14 cellular contexts compared by ENCODE assay signal in genomic region chr10:44569193-44570091, GRCh38.
DNase-seq lines count a peak whose midpoint lies in the region; ATAC-seq, FAIRE-seq and TF ChIP-seq lines count a peak whose summit lies in the region.
"Had no signal": no experiment of that assay in that cellular context is flagged by ENCODE, and none has a peak within 500 bp of the region (broad histone marks: within the 10 kb centered on the region; RNA-seq: fewer than 3 reads in every experiment).

No MANE protein-coding gene starts in this region.

- peak overlapping the region; percentile 23 for H2AFZ ChIP-seq in astrocyte (ENCODE audit: low read depth, low read length)

- peaks cover 2% of the 10 kb centered on the region for H3K36me3 Mint-ChIP-seq in astrocyte (ENCODE audit: low read depth, unreplicated experiment)
- no peaks in the 10 kb centered on the region for H3K36me3 Mint-ChIP-seq in activated naive CD4-positive, alpha-beta T cell treated with anti-CD3 and anti-CD28 coated beads for 36 hours (ENCODE audit: low read depth)

- H3K4me3 ChIP-seq in BJ (ENCODE audit: low read depth, low read length) (no peak overlapping the region), astrocyte (ENCODE audit: insufficient read depth, low read depth, low read length) (peak overlapping the region; percentile 20), heart left ventricle (no peak overlapping the region)
- H3K4me3 ChIP-seq: dorsolateral prefrontal cortex had no signal

- H3K27ac Mint-ChIP-seq in astrocyte (ENCODE audit: unreplicated experiment), result no peak overlapping the region
- H3K27ac Mint-ChIP-seq in activated naive CD4-positive, alpha-beta T cell treated with anti-CD3 and anti-CD28 coated beads for 36 hours, result no peak overlapping the region
- H3K27ac Mint-ChIP-seq: CD4-positive, alpha-beta T cell; stimulated activated naive CD8-positive, alpha-beta T cell treated with anti-CD3 and anti-CD28 coated beads, Interleukin-15, amount 100 ng/mL, for 72 hours had no signal

- H3K27me3 Mint-ChIP-seq in astrocyte (ENCODE audit: low read depth, unreplicated experiment), result peaks cover 16% of the 10 kb centered on the region
- H3K27me3 Mint-ChIP-seq in activated naive CD4-positive, alpha-beta T cell treated with anti-CD3 and anti-CD28 coated beads for 36 hours (ENCODE audit: low read depth), result peaks cover 5% of the 10 kb centered on the region
- H3K27me3 Mint-ChIP-seq: CD4-positive, alpha-beta T cell; stimulated activated naive CD8-positive, alpha-beta T cell treated with anti-CD3 and anti-CD28 coated beads, Interleukin-15, amount 100 ng/mL, for 72 hours had no signal

- H3K4me1 ChIP-seq in astrocyte (ENCODE audit: insufficient read depth, low read length) (peaks cover 42% of the 10 kb centered on the region), heart left ventricle (peaks cover 0 to 20% (median 4%) of the 10 kb centered on the region in 12 donors)

- no peaks in the 10 kb centered on the region for H3K79me2 ChIP-seq in astrocyte (ENCODE audit: insufficient read depth, low read length)

- H3K27ac ChIP-seq in astrocyte (ENCODE audit: low read depth, low read length) (peak overlapping the region; percentile 87), heart left ventricle (peak overlapping the region in 8 of 12 donors; percentile 35 to 61 (median 40))
- H3K27ac ChIP-seq: dorsolateral prefrontal cortex had no signal

- no peaks in the 10 kb centered on the region for H4K20me1 ChIP-seq in astrocyte (ENCODE audit: insufficient read depth, low read length)

- TF ChIP-seq CTCF in BJ (IDR thresholded peaks at IDR 0.05; ENCODE audit: insufficient read depth, low read depth, low read length), result no peak
- no peak for TF ChIP-seq CTCF in astrocyte (IDR thresholded peaks at IDR 0.05; ENCODE audit: insufficient read depth, low read depth, low read length)
- no peak for TF ChIP-seq CTCF in heart left ventricle (IDR thresholded peaks at IDR 0.05)
- no peak for TF ChIP-seq CTCF in D721Med (IDR thresholded peaks at IDR 0.05; ENCODE audit: insufficient read depth, missing control alignments)

- H3K9ac ChIP-seq in astrocyte (ENCODE audit: low read length), result peak overlapping the region; percentile 57

- POLR2A ChIA-PET in BJ (lab: Charles Lee), result no interaction called here

- peak overlapping the region; percentile 68 for H3K4me2 ChIP-seq in astrocyte (ENCODE audit: low read length)

- peak; percentile 99 for FAIRE-seq in astrocyte (lab: Jason Lieb, UNC)
- no peak for FAIRE-seq in D721Med (lab: Jason Lieb, UNC)

- CTCF ChIA-PET in BJ (lab: Yijun Ruan, JAX), result no interaction called here
- CTCF ChIA-PET in activated naive CD4-positive, alpha-beta T cell treated with anti-CD3 and anti-CD28 coated beads for 36 hours (lab: Charles Lee), result no interaction called here

- intact Hi-C loops in heart left ventricle (cut with DNase I), result no loop called here
- intact Hi-C loops in activated naive CD4-positive, alpha-beta T cell treated with anti-CD3 and anti-CD28 coated beads for 36 hours (cut with micrococcal nuclease), result no loop called here

- no peaks in the 10 kb centered on the region for H3K36me3 ChIP-seq in BJ (ENCODE audit: control insufficient read depth, insufficient read depth, low read length)
- no peaks in the 10 kb centered on the region for H3K36me3 ChIP-seq in astrocyte (ENCODE audit: insufficient read depth, low read length)
- H3K36me3 ChIP-seq in heart left ventricle, result no peaks in the 10 kb centered on the region

- H3K9me3 ChIP-seq in astrocyte (ENCODE audit: insufficient read depth, low read depth, low read length), result no peaks in the 10 kb centered on the region
- no peaks in the 10 kb centered on the region for H3K9me3 ChIP-seq in heart left ventricle

- H3K4me3 Mint-ChIP-seq in astrocyte (ENCODE audit: unreplicated experiment), result no peak overlapping the region
- H3K4me3 Mint-ChIP-seq in activated naive CD4-positive, alpha-beta T cell treated with anti-CD3 and anti-CD28 coated beads for 36 hours, result no peak overlapping the region
- H3K4me3 Mint-ChIP-seq: CD4-positive, alpha-beta T cell; neural crest cell; stimulated activated naive CD8-positive, alpha-beta T cell treated with anti-CD3 and anti-CD28 coated beads, Interleukin-15, amount 100 ng/mL, for 72 hours had no signal

- DNase-seq in BJ (ENCODE audit: low read depth) (peak; percentile 90), astrocyte (ENCODE audit: low read depth) (peak; percentile 96), heart left ventricle (peak in 4 of 5 donors; percentile 44 to 64 (median 58)), putamen (ENCODE audit: low spot score) (peak; percentile 14), DMS114 treated with DMSO at 0.1 percent for 48 hours (lab: John Stamatoyannopoulos, UW; ENCODE audit: unreplicated experiment) (no peak), D721Med (ENCODE audit: insufficient read length, low spot score) (no peak)
- no peak for DNase-seq in stimulated activated CD4-positive, alpha-beta T cell treated with anti-CD3 and anti-CD28 coated beads, Interleukin-12 subunit alpha, Interleukin-12 subunit beta, amount 100 ng/mL, for 4 hours
- no peak for DNase-seq in activated naive CD4-positive, alpha-beta T cell treated with anti-CD3 and anti-CD28 coated beads for 36 hours
- DNase-seq: CD4-positive, alpha-beta T cell; dorsolateral prefrontal cortex; NCI-H524 treated with DMSO at 0.1 percent for 48 hours; stimulated activated naive CD8-positive, alpha-beta T cell treated with anti-CD3 and anti-CD28 coated beads, Interleukin-15, amount 100 ng/mL, for 72 hours had no signal

- ATAC-seq in heart left ventricle, result peak; percentile 57 to 91 (median 80)
- ATAC-seq: activated CD4-positive, CD25-positive, alpha-beta regulatory T cell treated with anti-CD3 and anti-CD28 coated beads, Interleukin-2, amount 50 U/mL, for 24 hours; stimulated activated naive CD8-positive, alpha-beta T cell treated with anti-CD3 and anti-CD28 coated beads, Interleukin-15, amount 100 ng/mL, for 72 hours had no signal

- peaks cover 11% of the 10 kb centered on the region for H3K9me3 Mint-ChIP-seq in astrocyte (ENCODE audit: unreplicated experiment)
- H3K9me3 Mint-ChIP-seq in activated naive CD4-positive, alpha-beta T cell treated with anti-CD3 and anti-CD28 coated beads for 36 hours, result no peaks in the 10 kb centered on the region
- H3K9me3 Mint-ChIP-seq: CD4-positive, alpha-beta T cell; stimulated activated naive CD8-positive, alpha-beta T cell treated with anti-CD3 and anti-CD28 coated beads, Interleukin-15, amount 100 ng/mL, for 72 hours had no signal

- H3K27me3 ChIP-seq in BJ (ENCODE audit: control insufficient read depth, insufficient read depth, low read length), result no peaks in the 10 kb centered on the region
- no peaks in the 10 kb centered on the region for H3K27me3 ChIP-seq in astrocyte (ENCODE audit: insufficient read depth, low read length)
- no peaks in the 10 kb centered on the region for H3K27me3 ChIP-seq in heart left ventricle

- TF ChIP-seq POLR2A in heart left ventricle (IDR thresholded peaks at IDR 0.05), result no peak

- WGBS in heart left ventricle, 4 donors, result 36 to 60% (median 43%) methylated on average over 9 to 10 of the region's 10 CpGs

- H3K4me1 Mint-ChIP-seq in astrocyte (ENCODE audit: low read depth, unreplicated experiment), result peaks cover 8% of the 10 kb centered on the region
- H3K4me1 Mint-ChIP-seq in activated naive CD4-positive, alpha-beta T cell treated with anti-CD3 and anti-CD28 coated beads for 36 hours (ENCODE audit: low read depth), result no peaks in the 10 kb centered on the region
- H3K4me1 Mint-ChIP-seq: stimulated activated naive CD8-positive, alpha-beta T cell treated with anti-CD3 and anti-CD28 coated beads, Interleukin-15, amount 100 ng/mL, for 72 hours had no signal

Comparison
In these comparisons a context has a peak if more than half of its experiments do, and no peak if none do; other contexts are left out.
1. DNase-seq: peak in BJ (single experiment), astrocyte (single experiment), heart left ventricle (4 of 5) and putamen (single experiment); none in stimulated activated CD4-positive, alpha-beta T cell treated with anti-CD3 and anti-CD28 coated beads, Interleukin-12 subunit alpha, Interleukin-12 subunit beta, amount 100 ng/mL, for 4 hours (single experiment), DMS114 treated with DMSO at 0.1 percent for 48 hours (single experiment), D721Med (single experiment) and activated naive CD4-positive, alpha-beta T cell treated with anti-CD3 and anti-CD28 coated beads for 36 hours (single experiment).